Comparison of ENCODE assay signal across 1 cellular context in the genomic region with DNA sequence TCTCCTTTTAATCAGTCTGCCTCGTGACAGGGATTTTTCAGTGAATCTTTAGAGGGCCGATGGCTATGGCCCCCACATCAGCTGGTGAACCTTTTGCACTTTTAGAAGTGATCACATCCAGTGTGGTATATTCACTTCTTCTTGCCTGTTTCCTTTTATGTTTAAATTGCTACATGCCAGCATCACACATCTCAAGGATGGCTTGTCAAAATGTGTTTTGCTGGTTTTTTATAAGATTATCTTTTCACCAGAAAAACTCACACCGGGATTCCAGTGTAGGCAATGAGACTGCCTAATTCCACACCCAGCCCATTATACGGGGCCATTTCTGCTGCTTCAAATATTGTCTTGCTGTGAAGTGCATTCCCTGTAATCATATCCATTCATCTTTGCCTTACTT.
TF ChIP-seq lines count a peak whose summit lies in the region.

No MANE protein-coding gene starts in this region.

TF ChIP-seq in WTC11, 78 proteins besides CTCF, POLR2A, EP300 and RAD21 (continued from another document):
- TF ChIP-seq, protein P1, sequence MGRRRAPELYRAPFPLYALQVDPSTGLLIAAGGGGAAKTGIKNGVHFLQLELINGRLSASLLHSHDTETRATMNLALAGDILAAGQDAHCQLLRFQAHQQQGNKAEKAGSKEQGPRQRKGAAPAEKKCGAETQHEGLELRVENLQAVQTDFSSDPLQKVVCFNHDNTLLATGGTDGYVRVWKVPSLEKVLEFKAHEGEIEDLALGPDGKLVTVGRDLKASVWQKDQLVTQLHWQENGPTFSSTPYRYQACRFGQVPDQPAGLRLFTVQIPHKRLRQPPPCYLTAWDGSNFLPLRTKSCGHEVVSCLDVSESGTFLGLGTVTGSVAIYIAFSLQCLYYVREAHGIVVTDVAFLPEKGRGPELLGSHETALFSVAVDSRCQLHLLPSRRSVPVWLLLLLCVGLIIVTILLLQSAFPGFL (CRISPR knock-in tag; IDR thresholded peaks at IDR 0.05; ENCODE audit: borderline replicate concordance), result no peak
- TF ChIP-seq, protein P2, sequence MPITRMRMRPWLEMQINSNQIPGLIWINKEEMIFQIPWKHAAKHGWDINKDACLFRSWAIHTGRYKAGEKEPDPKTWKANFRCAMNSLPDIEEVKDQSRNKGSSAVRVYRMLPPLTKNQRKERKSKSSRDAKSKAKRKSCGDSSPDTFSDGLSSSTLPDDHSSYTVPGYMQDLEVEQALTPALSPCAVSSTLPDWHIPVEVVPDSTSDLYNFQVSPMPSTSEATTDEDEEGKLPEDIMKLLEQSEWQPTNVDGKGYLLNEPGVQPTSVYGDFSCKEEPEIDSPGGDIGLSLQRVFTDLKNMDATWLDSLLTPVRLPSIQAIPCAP (CRISPR knock-in tag; IDR thresholded peaks at IDR 0.05), result no peak
- TF ChIP-seq, protein P3, sequence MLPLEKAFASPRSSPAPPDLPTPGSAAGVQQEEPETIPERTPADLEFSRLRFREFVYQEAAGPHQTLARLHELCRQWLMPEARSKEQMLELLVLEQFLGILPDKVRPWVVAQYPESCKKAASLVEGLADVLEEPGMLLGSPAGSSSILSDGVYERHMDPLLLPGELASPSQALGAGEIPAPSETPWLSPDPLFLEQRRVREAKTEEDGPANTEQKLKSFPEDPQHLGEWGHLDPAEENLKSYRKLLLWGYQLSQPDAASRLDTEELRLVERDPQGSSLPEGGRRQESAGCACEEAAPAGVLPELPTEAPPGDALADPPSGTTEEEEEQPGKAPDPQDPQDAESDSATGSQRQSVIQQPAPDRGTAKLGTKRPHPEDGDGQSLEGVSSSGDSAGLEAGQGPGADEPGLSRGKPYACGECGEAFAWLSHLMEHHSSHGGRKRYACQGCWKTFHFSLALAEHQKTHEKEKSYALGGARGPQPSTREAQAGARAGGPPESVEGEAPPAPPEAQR (CRISPR knock-in tag; IDR thresholded peaks at IDR 0.05), result no peak
- TF ChIP-seq CBFB (CRISPR knock-in tag; IDR thresholded peaks at IDR 0.05; ENCODE audit: low read depth), result no peak
- TF ChIP-seq, protein P4, sequence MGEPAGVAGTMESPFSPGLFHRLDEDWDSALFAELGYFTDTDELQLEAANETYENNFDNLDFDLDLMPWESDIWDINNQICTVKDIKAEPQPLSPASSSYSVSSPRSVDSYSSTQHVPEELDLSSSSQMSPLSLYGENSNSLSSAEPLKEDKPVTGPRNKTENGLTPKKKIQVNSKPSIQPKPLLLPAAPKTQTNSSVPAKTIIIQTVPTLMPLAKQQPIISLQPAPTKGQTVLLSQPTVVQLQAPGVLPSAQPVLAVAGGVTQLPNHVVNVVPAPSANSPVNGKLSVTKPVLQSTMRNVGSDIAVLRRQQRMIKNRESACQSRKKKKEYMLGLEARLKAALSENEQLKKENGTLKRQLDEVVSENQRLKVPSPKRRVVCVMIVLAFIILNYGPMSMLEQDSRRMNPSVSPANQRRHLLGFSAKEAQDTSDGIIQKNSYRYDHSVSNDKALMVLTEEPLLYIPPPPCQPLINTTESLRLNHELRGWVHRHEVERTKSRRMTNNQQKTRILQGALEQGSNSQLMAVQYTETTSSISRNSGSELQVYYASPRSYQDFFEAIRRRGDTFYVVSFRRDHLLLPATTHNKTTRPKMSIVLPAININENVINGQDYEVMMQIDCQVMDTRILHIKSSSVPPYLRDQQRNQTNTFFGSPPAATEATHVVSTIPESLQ (CRISPR knock-in tag; IDR thresholded peaks at IDR 0.05), result no peak
- TF ChIP-seq, protein P5, sequence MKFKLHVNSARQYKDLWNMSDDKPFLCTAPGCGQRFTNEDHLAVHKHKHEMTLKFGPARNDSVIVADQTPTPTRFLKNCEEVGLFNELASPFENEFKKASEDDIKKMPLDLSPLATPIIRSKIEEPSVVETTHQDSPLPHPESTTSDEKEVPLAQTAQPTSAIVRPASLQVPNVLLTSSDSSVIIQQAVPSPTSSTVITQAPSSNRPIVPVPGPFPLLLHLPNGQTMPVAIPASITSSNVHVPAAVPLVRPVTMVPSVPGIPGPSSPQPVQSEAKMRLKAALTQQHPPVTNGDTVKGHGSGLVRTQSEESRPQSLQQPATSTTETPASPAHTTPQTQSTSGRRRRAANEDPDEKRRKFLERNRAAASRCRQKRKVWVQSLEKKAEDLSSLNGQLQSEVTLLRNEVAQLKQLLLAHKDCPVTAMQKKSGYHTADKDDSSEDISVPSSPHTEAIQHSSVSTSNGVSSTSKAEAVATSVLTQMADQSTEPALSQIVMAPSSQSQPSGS (CRISPR knock-in tag; IDR thresholded peaks at IDR 0.05; ENCODE audit: borderline replicate concordance, low read depth), result no peak
- TF ChIP-seq, protein P6, sequence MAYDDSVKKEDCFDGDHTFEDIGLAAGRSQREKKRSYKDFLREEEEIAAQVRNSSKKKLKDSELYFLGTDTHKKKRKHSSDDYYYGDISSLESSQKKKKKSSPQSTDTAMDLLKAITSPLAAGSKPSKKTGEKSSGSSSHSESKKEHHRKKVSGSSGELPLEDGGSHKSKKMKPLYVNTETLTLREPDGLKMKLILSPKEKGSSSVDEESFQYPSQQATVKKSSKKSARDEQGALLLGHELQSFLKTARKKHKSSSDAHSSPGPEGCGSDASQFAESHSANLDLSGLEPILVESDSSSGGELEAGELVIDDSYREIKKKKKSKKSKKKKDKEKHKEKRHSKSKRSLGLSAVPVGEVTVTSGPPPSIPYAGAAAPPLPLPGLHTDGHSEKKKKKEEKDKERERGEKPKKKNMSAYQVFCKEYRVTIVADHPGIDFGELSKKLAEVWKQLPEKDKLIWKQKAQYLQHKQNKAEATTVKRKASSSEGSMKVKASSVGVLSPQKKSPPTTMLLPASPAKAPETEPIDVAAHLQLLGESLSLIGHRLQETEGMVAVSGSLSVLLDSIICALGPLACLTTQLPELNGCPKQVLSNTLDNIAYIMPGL (CRISPR knock-in tag; IDR thresholded peaks at IDR 0.05), result no peak
- TF ChIP-seq GABPB1 (CRISPR knock-in tag; IDR thresholded peaks at IDR 0.05), result no peak
- no peak for TF ChIP-seq ZNF219 (CRISPR knock-in tag; IDR thresholded peaks at IDR 0.05; ENCODE audit: borderline replicate concordance)
- no peak for TF ChIP-seq ZNF416 (CRISPR knock-in tag; IDR thresholded peaks at IDR 0.05)
- no peak for TF ChIP-seq GTF2I (CRISPR knock-in tag; conservative IDR thresholded peaks at IDR 0.05)
- no peak for TF ChIP-seq ZBTB21 (CRISPR knock-in tag; IDR thresholded peaks at IDR 0.05; ENCODE audit: borderline replicate concordance)
- no peak for TF ChIP-seq CREB1 (CRISPR knock-in tag; IDR thresholded peaks at IDR 0.05)
- TF ChIP-seq NFE2L1 (CRISPR knock-in tag; IDR thresholded peaks at IDR 0.05), result no peak
- TF ChIP-seq, protein P7, sequence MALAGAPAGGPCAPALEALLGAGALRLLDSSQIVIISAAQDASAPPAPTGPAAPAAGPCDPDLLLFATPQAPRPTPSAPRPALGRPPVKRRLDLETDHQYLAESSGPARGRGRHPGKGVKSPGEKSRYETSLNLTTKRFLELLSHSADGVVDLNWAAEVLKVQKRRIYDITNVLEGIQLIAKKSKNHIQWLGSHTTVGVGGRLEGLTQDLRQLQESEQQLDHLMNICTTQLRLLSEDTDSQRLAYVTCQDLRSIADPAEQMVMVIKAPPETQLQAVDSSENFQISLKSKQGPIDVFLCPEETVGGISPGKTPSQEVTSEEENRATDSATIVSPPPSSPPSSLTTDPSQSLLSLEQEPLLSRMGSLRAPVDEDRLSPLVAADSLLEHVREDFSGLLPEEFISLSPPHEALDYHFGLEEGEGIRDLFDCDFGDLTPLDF (CRISPR knock-in tag; IDR thresholded peaks at IDR 0.05), result no peak
